Comparison of ENCODE assay signal across 13 cellular contexts in the genomic region with DNA sequence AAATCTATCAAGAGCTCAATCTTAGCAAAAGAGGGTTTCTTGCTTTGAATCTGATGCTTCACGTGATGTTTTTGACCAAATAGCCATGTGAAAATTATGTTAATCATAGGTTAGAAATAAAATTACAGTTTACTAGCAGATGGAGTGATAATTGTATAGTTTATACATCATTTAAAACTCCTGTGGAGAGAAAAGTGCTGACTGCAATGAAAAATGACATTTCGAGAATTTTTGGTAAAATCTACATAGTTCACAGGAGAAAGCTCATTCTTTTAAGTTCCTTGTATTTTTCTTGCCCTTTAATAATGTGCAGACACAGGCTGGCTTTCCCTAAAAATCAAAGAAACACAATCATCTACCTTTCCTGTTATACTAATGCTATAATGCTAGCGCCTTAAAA. TPM values are rescaled to one million over a fixed set of nuclear protein-coding genes. Genes with fewer than 3 reads are reported as not detected.
DNase-seq lines count a peak whose midpoint lies in the region; TF ChIP-seq lines count a peak whose summit lies in the region.
"Had no signal": no experiment of that assay in that cellular context is flagged by ENCODE, and none has a peak within 500 bp of the region (broad histone marks: within the 10 kb centered on the region; RNA-seq: fewer than 3 reads in every experiment).

No MANE protein-coding gene starts in this region.

- peak overlapping the region; percentile 19 for H3K4me3 Mint-ChIP-seq in activated naive CD4-positive, alpha-beta T cell treated with anti-CD3 and anti-CD28 coated beads, Interleukin-2, amount 50 U/mL, for 24 hours
- H3K4me3 Mint-ChIP-seq in activated T-helper 1 cell treated with anti-CD3 and anti-CD28 coated beads, Interleukin-12 subunit alpha, Interleukin-12 subunit beta, Interleukin-2, Interleukin-4 antibody, amounts not matched to agents 30 ng/mL and 10 ng/mL and 1 ng/mL, durations not matched to agents 14 hours and 24 hours and 36 hours = no peak overlapping the region
- H3K4me3 Mint-ChIP-seq: CD4-positive, alpha-beta T cell had no signal

- no peaks in the 10 kb centered on the region for H3K27me3 ChIP-seq in smooth muscle cell (ENCODE audit: low read depth)
- H3K27me3 ChIP-seq: BE2C had no signal

- H3K27me3 Mint-ChIP-seq in activated naive CD4-positive, alpha-beta T cell treated with anti-CD3 and anti-CD28 coated beads, Interleukin-2, amount 50 U/mL, for 24 hours = no peaks in the 10 kb centered on the region
- no peaks in the 10 kb centered on the region for H3K27me3 Mint-ChIP-seq in activated T-helper 1 cell treated with anti-CD3 and anti-CD28 coated beads, Interleukin-12 subunit alpha, Interleukin-12 subunit beta, Interleukin-2, Interleukin-4 antibody, amounts not matched to agents 30 ng/mL and 10 ng/mL and 1 ng/mL, durations not matched to agents 14 hours and 24 hours and 36 hours (ENCODE audit: insufficient read depth)
- H3K27me3 Mint-ChIP-seq: CD4-positive, alpha-beta T cell had no signal

- no peaks in the 10 kb centered on the region for H3F3A ChIP-seq in smooth muscle cell (ENCODE audit: low read depth)

- no peaks in the 10 kb centered on the region for H4K20me1 ChIP-seq in smooth muscle cell (ENCODE audit: low read depth)

- H3K9ac ChIP-seq in smooth muscle cell (ENCODE audit: low read depth) = no peak overlapping the region

- H3K27ac Mint-ChIP-seq in activated naive CD4-positive, alpha-beta T cell treated with anti-CD3 and anti-CD28 coated beads, Interleukin-2, amount 50 U/mL, for 24 hours = peak overlapping the region; percentile 23
- peak overlapping the region; percentile 69 for H3K27ac Mint-ChIP-seq in activated T-helper 1 cell treated with anti-CD3 and anti-CD28 coated beads, Interleukin-12 subunit alpha, Interleukin-12 subunit beta, Interleukin-2, Interleukin-4 antibody, amounts not matched to agents 30 ng/mL and 10 ng/mL and 1 ng/mL, durations not matched to agents 14 hours and 24 hours and 36 hours
- H3K27ac Mint-ChIP-seq: CD4-positive, alpha-beta T cell had no signal

- H3K36me3 ChIP-seq in smooth muscle cell (ENCODE audit: low read depth) = no peaks in the 10 kb centered on the region
- H3K36me3 ChIP-seq: BE2C had no signal

- H3K36me3 Mint-ChIP-seq in activated naive CD4-positive, alpha-beta T cell treated with anti-CD3 and anti-CD28 coated beads, Interleukin-2, amount 50 U/mL, for 24 hours = peaks cover 5% of the 10 kb centered on the region
- peaks cover 2% of the 10 kb centered on the region for H3K36me3 Mint-ChIP-seq in activated T-helper 1 cell treated with anti-CD3 and anti-CD28 coated beads, Interleukin-12 subunit alpha, Interleukin-12 subunit beta, Interleukin-2, Interleukin-4 antibody, amounts not matched to agents 30 ng/mL and 10 ng/mL and 1 ng/mL, durations not matched to agents 14 hours and 24 hours and 36 hours (ENCODE audit: low read depth)

- H2AFZ ChIP-seq in smooth muscle cell (ENCODE audit: low read depth) = no peak overlapping the region

- H3K4me3 ChIP-seq in smooth muscle cell = no peak overlapping the region

- H3K9me3 ChIP-seq in smooth muscle cell (replicated peaks; ENCODE audit: low read depth) = no peaks in the 10 kb centered on the region

- peaks cover 22% of the 10 kb centered on the region for H3K4me1 Mint-ChIP-seq in activated naive CD4-positive, alpha-beta T cell treated with anti-CD3 and anti-CD28 coated beads, Interleukin-2, amount 50 U/mL, for 24 hours
- H3K4me1 Mint-ChIP-seq in activated T-helper 1 cell treated with anti-CD3 and anti-CD28 coated beads, Interleukin-12 subunit alpha, Interleukin-12 subunit beta, Interleukin-2, Interleukin-4 antibody, amounts not matched to agents 30 ng/mL and 10 ng/mL and 1 ng/mL, durations not matched to agents 14 hours and 24 hours and 36 hours (ENCODE audit: low read depth) = peaks cover 26% of the 10 kb centered on the region

- no peak for DNase-seq in activated naive CD4-positive, alpha-beta T cell treated with Interleukin-2 at 50 U/mL for 16 hours
- peak; percentile 43 for DNase-seq in NCI-H2227 (lab: John Stamatoyannopoulos, UW; ENCODE audit: unreplicated experiment)
- no peak for DNase-seq in activated T-helper 1 cell treated with anti-CD3 and anti-CD28 coated beads, Interleukin-12 subunit alpha, Interleukin-12 subunit beta, Interleukin-2, Interleukin-4 antibody, amounts not matched to agents 30 ng/mL and 10 ng/mL and 1 ng/mL, durations not matched to agents 14 hours and 24 hours and 36 hours (ENCODE audit: low spot score)
- DNase-seq in smooth muscle cell (lab: John Stamatoyannopoulos, UW; ENCODE audit: unreplicated experiment) = no peak
- no peak for DNase-seq in activated CD4-positive, CD25-positive, alpha-beta regulatory T cell (lab: John Stamatoyannopoulos, UW)
- no peak for DNase-seq in islet precursor cell
- DNase-seq: BE2C; CD4-positive, alpha-beta T cell; Kasumi-1; NCI-H1105; NCI-H1694 treated with DMSO at 0.1 percent for 48 hours; NCI-H446 treated with DMSO at 0.1 percent for 48 hours had no signal

- 94% methylated on average over 3 of the region's 3 CpGs for WGBS in smooth muscle cell (ENCODE audit: low lambda C conversion rate)

- peak overlapping the region; percentile 70 for H3K27ac ChIP-seq in smooth muscle cell (ENCODE audit: low read depth)

- H3K4me1 ChIP-seq in smooth muscle cell (ENCODE audit: low read depth) = no peaks in the 10 kb centered on the region

- H3K79me2 ChIP-seq in smooth muscle cell (ENCODE audit: low read depth) = no peaks in the 10 kb centered on the region

- no peak for TF ChIP-seq CTCF in smooth muscle cell (IDR thresholded peaks at IDR 0.05; ENCODE audit: borderline replicate concordance, insufficient read depth, poor library complexity, severe bottlenecking)

- no peak overlapping the region for H3K4me2 ChIP-seq in smooth muscle cell

- intact Hi-C loops in activated T-helper 1 cell treated with anti-CD3 and anti-CD28 coated beads, Interleukin-12 subunit alpha, Interleukin-12 subunit beta, Interleukin-2, Interleukin-4 antibody, amounts not matched to agents 30 ng/mL and 10 ng/mL and 1 ng/mL, durations not matched to agents 14 hours and 24 hours and 36 hours (cut with micrococcal nuclease) = loop anchor here (5.0 kb wide), 1 partner anchor 35 kb away; a partner anchor contains a TSS

- no peaks in the 10 kb centered on the region for H3K9me3 Mint-ChIP-seq in activated naive CD4-positive, alpha-beta T cell treated with anti-CD3 and anti-CD28 coated beads, Interleukin-2, amount 50 U/mL, for 24 hours
- H3K9me3 Mint-ChIP-seq in activated T-helper 1 cell treated with anti-CD3 and anti-CD28 coated beads, Interleukin-12 subunit alpha, Interleukin-12 subunit beta, Interleukin-2, Interleukin-4 antibody, amounts not matched to agents 30 ng/mL and 10 ng/mL and 1 ng/mL, durations not matched to agents 14 hours and 24 hours and 36 hours = peaks cover 9% of the 10 kb centered on the region

RNA-seq across cellular contexts. Expression of a gene that starts 33.2 kb away (rescaled TPM):
- total RNA-seq in activated T-helper 1 cell treated with anti-CD3 and anti-CD28 coated beads, Interleukin-12 subunit alpha, Interleukin-12 subunit beta, Interleukin-2, Interleukin-4 antibody, amounts not matched to agents 30 ng/mL and 10 ng/mL and 1 ng/mL, durations not matched to agents 14 hours and 24 hours and 36 hours = 0.76 and 0.83 TPM in 2 replicates
- 0.13 and 1.0 TPM in 2 replicates for total RNA-seq in smooth muscle cell
- polyA plus RNA-seq in smooth muscle cell = 1.7 and 3.3 TPM in 2 replicates

RNA-seq across cellular contexts. Expression of a gene that starts 33.6 kb away (rescaled TPM):
- 46.3 and 46.6 TPM in 2 replicates for total RNA-seq in activated T-helper 1 cell treated with anti-CD3 and anti-CD28 coated beads, Interleukin-12 subunit alpha, Interleukin-12 subunit beta, Interleukin-2, Interleukin-4 antibody, amounts not matched to agents 30 ng/mL and 10 ng/mL and 1 ng/mL, durations not matched to agents 14 hours and 24 hours and 36 hours
- total RNA-seq in smooth muscle cell = 29.1 and 39.3 TPM in 2 replicates
- polyA plus RNA-seq in smooth muscle cell = 26.5 and 35.2 TPM in 2 replicates
